In the genomic region with DNA sequence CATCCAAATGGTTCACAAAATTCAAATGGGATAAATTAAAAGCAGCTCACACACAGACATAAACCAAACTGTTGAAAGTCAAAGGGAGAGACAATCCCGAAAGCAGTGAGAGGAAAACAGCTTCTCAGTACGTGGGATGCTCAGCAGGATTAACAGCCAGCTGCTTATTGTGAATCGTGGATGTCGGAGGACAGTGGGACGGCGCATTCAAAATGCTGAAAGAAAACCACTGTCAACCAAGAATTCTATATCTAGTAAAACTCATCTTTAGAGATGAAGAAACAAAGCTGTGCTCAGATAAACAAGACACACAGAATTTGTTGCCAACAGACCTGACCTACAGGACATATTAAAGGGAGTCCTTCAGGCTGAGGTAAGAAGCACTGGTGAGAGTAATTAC, we compare ENCODE assay signal across 22 cellular contexts.
DNase-seq lines count a peak whose midpoint lies in the region; ATAC-seq lines count a peak whose summit lies in the region.
"Had no signal": no experiment of that assay in that cellular context is flagged by ENCODE, and none has a peak within 500 bp of the region (broad histone marks: within the 10 kb centered on the region; RNA-seq: fewer than 3 reads in every experiment).

No MANE protein-coding gene starts in this region.

- H3K9ac ChIP-seq in adipocyte (ENCODE audit: low read length): no peak overlapping the region
- H3K9ac ChIP-seq: GM23248 had no signal

- peaks cover 35% of the 10 kb centered on the region for H3K9me3 ChIP-seq in adipocyte (ENCODE audit: control insufficient read depth, low read length)

- H3K27me3 Mint-ChIP-seq in activated naive CD8-positive, alpha-beta T cell treated with anti-CD3 and anti-CD28 coated beads, Interleukin-2, amount 50 U/mL, for 24 hours: no peaks in the 10 kb centered on the region
- no peaks in the 10 kb centered on the region for H3K27me3 Mint-ChIP-seq in activated naive CD8-positive, alpha-beta T cell treated with anti-CD3 and anti-CD28 coated beads for 36 hours
- H3K27me3 Mint-ChIP-seq in memory B cell: no peaks in the 10 kb centered on the region
- H3K27me3 Mint-ChIP-seq: CD4-positive, alpha-beta T cell had no signal

- H3K4me3 ChIP-seq in adipocyte (ENCODE audit: low read length): peak overlapping the region; percentile 13
- H3K4me3 ChIP-seq: GM12878, GM23248 had no signal

- H3K9me3 Mint-ChIP-seq in activated naive CD8-positive, alpha-beta T cell treated with anti-CD3 and anti-CD28 coated beads, Interleukin-2, amount 50 U/mL, for 24 hours: peaks cover 40% of the 10 kb centered on the region
- H3K9me3 Mint-ChIP-seq in activated naive CD8-positive, alpha-beta T cell treated with anti-CD3 and anti-CD28 coated beads for 36 hours: peaks cover 37% of the 10 kb centered on the region
- peaks cover 16% of the 10 kb centered on the region for H3K9me3 Mint-ChIP-seq in memory B cell

- H3K4me3 Mint-ChIP-seq in activated naive CD8-positive, alpha-beta T cell treated with anti-CD3 and anti-CD28 coated beads, Interleukin-2, amount 50 U/mL, for 24 hours: no peak overlapping the region
- no peak overlapping the region for H3K4me3 Mint-ChIP-seq in activated naive CD8-positive, alpha-beta T cell treated with anti-CD3 and anti-CD28 coated beads for 36 hours
- H3K4me3 Mint-ChIP-seq in memory B cell: no peak overlapping the region
- H3K4me3 Mint-ChIP-seq: CD4-positive, alpha-beta T cell had no signal

- peak overlapping the region; percentile 14 for H3K27ac Mint-ChIP-seq in activated naive CD8-positive, alpha-beta T cell treated with anti-CD3 and anti-CD28 coated beads, Interleukin-2, amount 50 U/mL, for 24 hours
- no peak overlapping the region for H3K27ac Mint-ChIP-seq in activated naive CD8-positive, alpha-beta T cell treated with anti-CD3 and anti-CD28 coated beads for 36 hours
- H3K27ac Mint-ChIP-seq in memory B cell: peak overlapping the region; percentile 47

- peaks cover 8% of the 10 kb centered on the region for H3K27me3 ChIP-seq in adipocyte (replicated peaks; ENCODE audit: control insufficient read depth, insufficient read depth, low read length)

- ATAC-seq in activated naive CD8-positive, alpha-beta T cell treated with anti-CD3 and anti-CD28 coated beads, Interleukin-2, amount 50 U/mL, for 24 hours: no peak
- no peak for ATAC-seq in memory B cell (ENCODE audit: low read depth)
- ATAC-seq: GM12878, HCT116, Panc1 had no signal

- peaks cover 65% of the 10 kb centered on the region for H3K36me3 Mint-ChIP-seq in activated naive CD8-positive, alpha-beta T cell treated with anti-CD3 and anti-CD28 coated beads, Interleukin-2, amount 50 U/mL, for 24 hours (ENCODE audit: low read depth)
- H3K36me3 Mint-ChIP-seq in activated naive CD8-positive, alpha-beta T cell treated with anti-CD3 and anti-CD28 coated beads for 36 hours: peaks cover 66% of the 10 kb centered on the region
- H3K36me3 Mint-ChIP-seq in memory B cell: peaks cover 35% of the 10 kb centered on the region

- H3K4me1 ChIP-seq in adipocyte (ENCODE audit: control insufficient read depth, insufficient read depth, low read length): no peaks in the 10 kb centered on the region

- no peak for DNase-seq in activated naive CD8-positive, alpha-beta T cell treated with anti-CD3 and anti-CD28 coated beads, Interleukin-2, amount 50 U/mL, for 24 hours
- DNase-seq in activated naive CD8-positive, alpha-beta T cell treated with anti-CD3 and anti-CD28 coated beads for 36 hours: no peak
- DNase-seq in adipocyte (ENCODE audit: low read depth) (no peak), memory B cell (ENCODE audit: low spot score in 2 of 2) (no peak), NCI-H2107 treated with DMSO at 0.1 percent for 48 hours (lab: John Stamatoyannopoulos, UW; ENCODE audit: unreplicated experiment) (no peak), hippocampal formation (lab: John Stamatoyannopoulos, UW) (no peak), T-helper 9 cell (no peak)
- DNase-seq: CD4-positive, alpha-beta T cell; COR-L47; DMS79 treated with DMSO at 0.1 percent for 48 hours; GM23248; KG1; NCI-H1092 treated with DMSO at 0.1 percent for 48 hours; NCI-H1436 treated with DMSO at 0.1 percent for 48 hours; NCI-H1930; NCI-H226; NCI-H510A treated with DMSO at 0.1 percent for 48 hours; NCI-H748 treated with DMSO at 0.1 percent for 48 hours; SIG-M5 had no signal

- peaks cover 46% of the 10 kb centered on the region for H3K4me1 Mint-ChIP-seq in activated naive CD8-positive, alpha-beta T cell treated with anti-CD3 and anti-CD28 coated beads, Interleukin-2, amount 50 U/mL, for 24 hours
- peaks cover 30% of the 10 kb centered on the region for H3K4me1 Mint-ChIP-seq in activated naive CD8-positive, alpha-beta T cell treated with anti-CD3 and anti-CD28 coated beads for 36 hours
- peaks cover 23% of the 10 kb centered on the region for H3K4me1 Mint-ChIP-seq in memory B cell

- no peaks in the 10 kb centered on the region for H3K36me3 ChIP-seq in adipocyte (ENCODE audit: control insufficient read depth, insufficient read depth, low read length, severe bottlenecking)
